ENCODE assay signal across 14 cellular contexts in genomic region chrX:10175317-10175871, GRCh38. TPM values are rescaled to one million over a fixed set of nuclear protein-coding genes. Genes with fewer than 3 reads are reported as not detected.
A peak's percentile ranks its signal among the peaks of the same experiment; 100 is the strongest.
DNase-seq lines count a peak whose midpoint lies in the region; ATAC-seq and TF ChIP-seq lines count a peak whose summit lies in the region.
"Had no signal": no experiment of that assay in that cellular context is flagged by ENCODE, and none has a peak within 500 bp of the region (broad histone marks: within the 10 kb centered on the region; RNA-seq: fewer than 3 reads in every experiment).

No MANE protein-coding gene starts in this region.

- H3K4me3 Mint-ChIP-seq in naive B cell, result no peak overlapping the region
- H3K4me3 Mint-ChIP-seq: activated CD4-positive, alpha-beta T cell treated with anti-CD3 and anti-CD28 coated beads, Interleukin-2, amount 10 ng/mL, durations not matched to agents 24 days and 14 days had no signal

- TF ChIP-seq POLR2A in stomach (IDR thresholded peaks at IDR 0.05), result no peak

- no peak overlapping the region for H2AFZ ChIP-seq in PC-9

- WGBS in stomach, 5 donors, result 66 to 86% (median 77%) methylated on average over 8 of the region's 8 CpGs

- peaks cover 21 to 36% (median 34%) of the 10 kb centered on the region in 3 donors for H3K4me1 Mint-ChIP-seq in naive B cell

- no peaks in the 10 kb centered on the region for H3K9me2 ChIP-seq in PC-9 (ENCODE audit: insufficient read depth)

- H3K9me3 Mint-ChIP-seq in naive B cell, result no peaks in the 10 kb centered on the region
- H3K9me3 Mint-ChIP-seq: activated CD4-positive, alpha-beta T cell treated with anti-CD3 and anti-CD28 coated beads, Interleukin-2, amount 10 ng/mL, durations not matched to agents 24 days and 14 days had no signal

- CTCF ChIA-PET in PC-9 (lab: Charles Lee), result no interaction called here

- H3K27ac Mint-ChIP-seq in naive B cell, result peak overlapping the region in 4 of 6 donors; percentile 62 to 78 (median 68)
- H3K27ac Mint-ChIP-seq: activated CD4-positive, alpha-beta T cell treated with anti-CD3 and anti-CD28 coated beads, Interleukin-2, amount 10 ng/mL, durations not matched to agents 24 days and 14 days had no signal

- H3K36me3 Mint-ChIP-seq in naive B cell, result no peaks in the 10 kb centered on the region

- ATAC-seq in left ventricle myocardium superior (peak; percentile 33), Right ventricle myocardium superior (ENCODE audit: poor library complexity) (no peak), naive B cell (ENCODE audit: low read depth in 2 of 2) (no peak), GM18511 (IDR thresholded peaks at IDR 0.05; ENCODE audit: unreplicated experiment) (no peak)

- DNase-seq in left ventricle myocardium superior, result no peak
- no peak for DNase-seq in Right ventricle myocardium superior
- no peak for DNase-seq in naive B cell
- no peak for DNase-seq in NCI-H510A (lab: John Stamatoyannopoulos, UW)
- DNase-seq in stomach, result no peak
- no peak for DNase-seq in PC-9
- DNase-seq: ACHN; activated CD4-positive, alpha-beta T cell treated with anti-CD3 and anti-CD28 coated beads, Interleukin-2, amount 10 ng/mL, durations not matched to agents 24 days and 14 days; activated naive CD4-positive, alpha-beta T cell; NCI-H524 treated with DMSO at 0.1 percent for 48 hours; SW 1271; tibial artery had no signal

- TF ChIP-seq EP300 in stomach (IDR thresholded peaks at IDR 0.05), result no peak

- H4K20me1 ChIP-seq in PC-9 (ENCODE audit: insufficient read depth), result no peaks in the 10 kb centered on the region

- peaks cover 0 to 8% (median 0%) of the 10 kb centered on the region in 3 donors for H3K27me3 ChIP-seq in stomach
- H3K27me3 ChIP-seq in PC-9 (ENCODE audit: insufficient read depth, low read depth), result no peaks in the 10 kb centered on the region
- H3K27me3 ChIP-seq: tibial artery had no signal

- H3K27ac ChIP-seq in cingulate gyrus (ENCODE audit: low read depth, low read length) (peak overlapping the region; percentile 61), stomach (peak overlapping the region in 2 of 5 donors; percentile 31 to 57), PC-9 (no peak overlapping the region)

- POLR2A ChIA-PET in PC-9 (lab: Charles Lee; ENCODE audit: unreplicated experiment), result no interaction called here

- no peaks in the 10 kb centered on the region for H3K9me3 ChIP-seq in stomach
- no peaks in the 10 kb centered on the region for H3K9me3 ChIP-seq in PC-9 (ENCODE audit: insufficient read depth, low read depth)
- H3K9me3 ChIP-seq: tibial artery had no signal

- BruUV-seq in PC-9 (replicated peaks; lab: Mats Ljungman, UMichigan), result no TSS peak

- H3K4me2 ChIP-seq in PC-9, result no peak overlapping the region

- no peaks in the 10 kb centered on the region for H3K36me3 ChIP-seq in stomach
- no peaks in the 10 kb centered on the region for H3K36me3 ChIP-seq in PC-9 (ENCODE audit: low read depth)
- H3K36me3 ChIP-seq: tibial artery had no signal

- H3K4me1 ChIP-seq in stomach (peaks cover 0 to 21% (median 12%) of the 10 kb centered on the region in 4 donors), PC-9 (replicated peaks; ENCODE audit: insufficient read depth) (no peaks in the 10 kb centered on the region)

- TF ChIP-seq CTCF in stomach (IDR thresholded peaks at IDR 0.05) (no peak), PC-9 (conservative IDR thresholded peaks at IDR 0.05) (no peak)

- no peak overlapping the region for H3K4me3 ChIP-seq in stomach
- H3K4me3 ChIP-seq in PC-9, result no peak overlapping the region
- H3K4me3 ChIP-seq: tibial artery had no signal

- H3F3A ChIP-seq in PC-9 (ENCODE audit: insufficient read depth, low read depth), result no peaks in the 10 kb centered on the region

- intact Hi-C loops in left ventricle myocardium superior (cut with micrococcal nuclease), result no loop called here
- intact Hi-C loops in Right ventricle myocardium superior (cut with DNase I), result no loop called here
- intact Hi-C loops in stomach (cut with DNase I; ENCODE audit: low total_unique reads), result no loop called here
- intact Hi-C loops in PC-9 (cut with micrococcal nuclease; ENCODE audit: unreplicated experiment), result no loop called here

- H3K79me2 ChIP-seq in PC-9 (ENCODE audit: low read depth), result no peaks in the 10 kb centered on the region

- no peaks in the 10 kb centered on the region for H3K27me3 Mint-ChIP-seq in naive B cell

RNA-seq across cellular contexts. Expression of gene CLCN4, which starts 18.6 kb away (rescaled TPM):
- total RNA-seq in left ventricle myocardium superior, result 30.0 TPM
- 30.9 TPM for total RNA-seq in Right ventricle myocardium superior
- polyA plus RNA-seq in naive B cell (ENCODE audit: low read depth in 6 of 6), result 10 to 100 TPM; 10.1 to 46.1 (median 28.8) TPM
- total RNA-seq in stomach, result 10 to 100 TPM in 1 of 5 donors, 1 to 10 TPM in 3, not detected in 1; 2.7 to 22.3 (median 5.3) TPM
- under 1 TPM; 0.35 to 0.68 (median 0.46) TPM for polyA plus RNA-seq in stomach
- 3.1 and 4.4 TPM in 2 replicates for total RNA-seq in PC-9 (2021)
- total RNA-seq: activated CD4-positive, alpha-beta T cell treated with anti-CD3 and anti-CD28 coated beads, Interleukin-2, amount 10 ng/mL, durations not matched to agents 24 days and 14 days had no signal
